ENCODE assay signal across 1 cellular context in the genomic region with DNA sequence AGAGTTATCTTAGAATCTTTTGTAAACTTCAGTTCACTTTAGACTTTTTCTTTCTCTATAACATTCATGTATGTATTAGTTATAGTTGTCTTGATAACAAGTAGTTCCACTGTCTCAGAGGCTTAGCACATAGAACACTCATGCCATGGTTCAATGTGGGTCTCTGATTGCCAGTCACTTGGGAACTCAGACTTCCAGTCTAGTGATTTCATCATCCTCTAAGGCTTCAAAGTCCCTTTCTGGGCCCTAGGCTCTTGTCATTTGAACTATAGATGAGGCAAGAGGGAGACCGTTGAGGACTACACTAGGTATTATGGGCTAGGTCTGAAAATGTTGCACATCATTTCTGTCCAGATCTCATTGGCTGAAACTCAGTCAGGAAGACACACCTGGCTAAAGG.
TF ChIP-seq lines count a peak whose summit lies in the region.

No MANE protein-coding gene starts in this region.

TF ChIP-seq in HepG2, 621 proteins besides CTCF, POLR2A, EP300 and RAD21 (continued from another document and continues in another):
- TF ChIP-seq, protein P1, sequence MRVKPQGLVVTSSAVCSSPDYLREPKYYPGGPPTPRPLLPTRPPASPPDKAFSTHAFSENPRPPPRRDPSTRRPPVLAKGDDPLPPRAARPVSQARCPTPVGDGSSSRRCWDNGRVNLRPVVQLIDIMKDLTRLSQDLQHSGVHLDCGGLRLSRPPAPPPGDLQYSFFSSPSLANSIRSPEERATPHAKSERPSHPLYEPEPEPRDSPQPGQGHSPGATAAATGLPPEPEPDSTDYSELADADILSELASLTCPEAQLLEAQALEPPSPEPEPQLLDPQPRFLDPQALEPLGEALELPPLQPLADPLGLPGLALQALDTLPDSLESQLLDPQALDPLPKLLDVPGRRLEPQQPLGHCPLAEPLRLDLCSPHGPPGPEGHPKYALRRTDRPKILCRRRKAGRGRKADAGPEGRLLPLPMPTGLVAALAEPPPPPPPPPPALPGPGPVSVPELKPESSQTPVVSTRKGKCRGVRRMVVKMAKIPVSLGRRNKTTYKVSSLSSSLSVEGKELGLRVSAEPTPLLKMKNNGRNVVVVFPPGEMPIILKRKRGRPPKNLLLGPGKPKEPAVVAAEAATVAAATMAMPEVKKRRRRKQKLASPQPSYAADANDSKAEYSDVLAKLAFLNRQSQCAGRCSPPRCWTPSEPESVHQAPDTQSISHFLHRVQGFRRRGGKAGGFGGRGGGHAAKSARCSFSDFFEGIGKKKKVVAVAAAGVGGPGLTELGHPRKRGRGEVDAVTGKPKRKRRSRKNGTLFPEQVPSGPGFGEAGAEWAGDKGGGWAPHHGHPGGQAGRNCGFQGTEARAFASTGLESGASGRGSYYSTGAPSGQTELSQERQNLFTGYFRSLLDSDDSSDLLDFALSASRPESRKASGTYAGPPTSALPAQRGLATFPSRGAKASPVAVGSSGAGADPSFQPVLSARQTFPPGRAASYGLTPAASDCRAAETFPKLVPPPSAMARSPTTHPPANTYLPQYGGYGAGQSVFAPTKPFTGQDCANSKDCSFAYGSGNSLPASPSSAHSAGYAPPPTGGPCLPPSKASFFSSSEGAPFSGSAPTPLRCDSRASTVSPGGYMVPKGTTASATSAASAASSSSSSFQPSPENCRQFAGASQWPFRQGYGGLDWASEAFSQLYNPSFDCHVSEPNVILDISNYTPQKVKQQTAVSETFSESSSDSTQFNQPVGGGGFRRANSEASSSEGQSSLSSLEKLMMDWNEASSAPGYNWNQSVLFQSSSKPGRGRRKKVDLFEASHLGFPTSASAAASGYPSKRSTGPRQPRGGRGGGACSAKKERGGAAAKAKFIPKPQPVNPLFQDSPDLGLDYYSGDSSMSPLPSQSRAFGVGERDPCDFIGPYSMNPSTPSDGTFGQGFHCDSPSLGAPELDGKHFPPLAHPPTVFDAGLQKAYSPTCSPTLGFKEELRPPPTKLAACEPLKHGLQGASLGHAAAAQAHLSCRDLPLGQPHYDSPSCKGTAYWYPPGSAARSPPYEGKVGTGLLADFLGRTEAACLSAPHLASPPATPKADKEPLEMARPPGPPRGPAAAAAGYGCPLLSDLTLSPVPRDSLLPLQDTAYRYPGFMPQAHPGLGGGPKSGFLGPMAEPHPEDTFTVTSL (CRISPR knock-in tag; IDR thresholded peaks at IDR 0.05; ENCODE audit: borderline replicate concordance) = 0 out of 2 replicates have a peak, but pooled peaks have one; percentile 28
- TF ChIP-seq ZGPAT (CRISPR knock-in tag; IDR thresholded peaks at IDR 0.05) (0 out of 2 replicates have a peak, but pooled peaks have one; percentile 45), ZMYM4 (CRISPR knock-in tag; IDR thresholded peaks at IDR 0.05) (0 out of 2 replicates have a peak, but pooled peaks have one; percentile 37), GATAD1 (CRISPR knock-in tag; IDR thresholded peaks at IDR 0.05) (no peak; the same call in 1 of the 2 replicates), ELF1 (CRISPR knock-in tag; IDR thresholded peaks at IDR 0.05) (peak; percentile 27; the same call in 1 of the 2 replicates), ZNF660 (CRISPR knock-in tag; IDR thresholded peaks at IDR 0.05; ENCODE audit: borderline replicate concordance, low read depth) (no peak), ZNF225 (CRISPR knock-in tag; IDR thresholded peaks at IDR 0.05) (no peak), JUN (CRISPR knock-in tag; IDR thresholded peaks at IDR 0.05) (no peak), ZNF7 (CRISPR knock-in tag; IDR thresholded peaks at IDR 0.05) (no peak), SAP130 (CRISPR knock-in tag; IDR thresholded peaks at IDR 0.05; ENCODE audit: low read depth) (peak; percentile 57), SRSF4 (IDR thresholded peaks at IDR 0.05; ENCODE audit: low read depth, low read length, poor library complexity, severe bottlenecking) (no peak), SALL2 (CRISPR knock-in tag; IDR thresholded peaks at IDR 0.05) (no peak), ZNF251 (CRISPR knock-in tag; IDR thresholded peaks at IDR 0.05) (no peak), ATM (IDR thresholded peaks at IDR 0.05; ENCODE audit: borderline replicate concordance) (no peak), TEAD3 (CRISPR knock-in tag; optimal IDR thresholded peaks at IDR 0.05; ENCODE audit: borderline replicate concordance) (peak; percentile 21), ISX (CRISPR knock-in tag; conservative IDR thresholded peaks at IDR 0.05) (no peak), POGZ (CRISPR knock-in tag; IDR thresholded peaks at IDR 0.05) (peak; percentile 55), ZNF724P (CRISPR knock-in tag; IDR thresholded peaks at IDR 0.05; ENCODE audit: borderline replicate concordance) (no peak), MXD1 (CRISPR knock-in tag; IDR thresholded peaks at IDR 0.05) (no peak), ZNF629 (CRISPR knock-in tag; conservative IDR thresholded peaks at IDR 0.05) (0 out of 2 replicates have a peak, but pooled peaks have one; percentile 12), PRDM10 (CRISPR knock-in tag; IDR thresholded peaks at IDR 0.05; ENCODE audit: low read depth) (no peak), SNAI1 (CRISPR knock-in tag; IDR thresholded peaks at IDR 0.05; ENCODE audit: borderline replicate concordance) (no peak), HOXA7 (CRISPR knock-in tag; IDR thresholded peaks at IDR 0.05) (no peak), BATF2 (CRISPR knock-in tag; IDR thresholded peaks at IDR 0.05) (no peak), NR2F2 (IDR thresholded peaks at IDR 0.05; ENCODE audit: borderline replicate concordance, low read depth) (no peak), SOX6 (IDR thresholded peaks at IDR 0.05) (no peak), SOX6 (CRISPR knock-in tag; IDR thresholded peaks at IDR 0.05) (peak; percentile 57), GATAD2A (CRISPR knock-in tag; IDR thresholded peaks at IDR 0.05) (peak; percentile 86), KLF9 (CRISPR knock-in tag; IDR thresholded peaks at IDR 0.05; ENCODE audit: low read depth) (no peak), ZNF337 (CRISPR knock-in tag; IDR thresholded peaks at IDR 0.05; ENCODE audit: borderline replicate concordance, low read depth) (no peak), GTF3A (CRISPR knock-in tag; conservative IDR thresholded peaks at IDR 0.05) (no peak), FOSL2 (CRISPR knock-in tag; IDR thresholded peaks at IDR 0.05) (peak; percentile 63), RXRB (CRISPR knock-in tag; IDR thresholded peaks at IDR 0.05; ENCODE audit: borderline replicate concordance) (peak; percentile 62; the same call in 1 of the 2 replicates), ATF7 (IDR thresholded peaks at IDR 0.05) (peak; percentile 62), ATF7 (CRISPR knock-in tag; IDR thresholded peaks at IDR 0.05) (no peak), ZKSCAN1 (IDR thresholded peaks at IDR 0.05; ENCODE audit: low read length) (no peak), ZFYVE20 (CRISPR knock-in tag; IDR thresholded peaks at IDR 0.05; ENCODE audit: borderline replicate concordance, low read depth) (no peak), NR2F6 (IDR thresholded peaks at IDR 0.05) (no peak), NR2F6 (CRISPR knock-in tag; IDR thresholded peaks at IDR 0.05) (0 out of 2 replicates have a peak, but pooled peaks have one; percentile 35), NCOA5 (CRISPR knock-in tag; IDR thresholded peaks at IDR 0.05) (no peak), ZNF570 (CRISPR knock-in tag; IDR thresholded peaks at IDR 0.05; ENCODE audit: borderline replicate concordance) (no peak), ZFP41 (CRISPR knock-in tag; IDR thresholded peaks at IDR 0.05; ENCODE audit: borderline replicate concordance) (no peak), TRIM24 (CRISPR knock-in tag; IDR thresholded peaks at IDR 0.05) (peak; percentile 63; the same call in 1 of the 2 replicates), MEF2D (CRISPR knock-in tag; IDR thresholded peaks at IDR 0.05) (no peak), KDM4B (CRISPR knock-in tag; IDR thresholded peaks at IDR 0.05) (0 out of 2 replicates have a peak, but pooled peaks have one; percentile 30), IRX3 (CRISPR knock-in tag; IDR thresholded peaks at IDR 0.05; ENCODE audit: borderline replicate concordance, low read depth) (no peak), NFIC (IDR thresholded peaks at IDR 0.05; ENCODE audit: low read length) (no peak), ZNF781 (CRISPR knock-in tag; IDR thresholded peaks at IDR 0.05; ENCODE audit: borderline replicate concordance, not compliant biosample characterization) (no peak), SCMH1 (CRISPR knock-in tag; IDR thresholded peaks at IDR 0.05; ENCODE audit: borderline replicate concordance) (no peak), ZNF274 (CRISPR knock-in tag; IDR thresholded peaks at IDR 0.05) (no peak), ZNF235 (CRISPR knock-in tag; IDR thresholded peaks at IDR 0.05; ENCODE audit: borderline replicate concordance) (no peak), ZNF253 (CRISPR knock-in tag; IDR thresholded peaks at IDR 0.05; ENCODE audit: borderline replicate concordance) (no peak), ZNF530 (CRISPR knock-in tag; IDR thresholded peaks at IDR 0.05; ENCODE audit: low read depth) (no peak), MTF1 (CRISPR knock-in tag; IDR thresholded peaks at IDR 0.05) (no peak), ZNF264 (CRISPR knock-in tag; IDR thresholded peaks at IDR 0.05) (0 out of 2 replicates have a peak, but pooled peaks have one; percentile 44)
- TF ChIP-seq, protein P2, sequence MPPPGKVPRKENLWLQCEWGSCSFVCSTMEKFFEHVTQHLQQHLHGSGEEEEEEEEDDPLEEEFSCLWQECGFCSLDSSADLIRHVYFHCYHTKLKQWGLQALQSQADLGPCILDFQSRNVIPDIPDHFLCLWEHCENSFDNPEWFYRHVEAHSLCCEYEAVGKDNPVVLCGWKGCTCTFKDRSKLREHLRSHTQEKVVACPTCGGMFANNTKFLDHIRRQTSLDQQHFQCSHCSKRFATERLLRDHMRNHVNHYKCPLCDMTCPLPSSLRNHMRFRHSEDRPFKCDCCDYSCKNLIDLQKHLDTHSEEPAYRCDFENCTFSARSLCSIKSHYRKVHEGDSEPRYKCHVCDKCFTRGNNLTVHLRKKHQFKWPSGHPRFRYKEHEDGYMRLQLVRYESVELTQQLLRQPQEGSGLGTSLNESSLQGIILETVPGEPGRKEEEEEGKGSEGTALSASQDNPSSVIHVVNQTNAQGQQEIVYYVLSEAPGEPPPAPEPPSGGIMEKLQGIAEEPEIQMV (CRISPR knock-in tag; IDR thresholded peaks at IDR 0.05; ENCODE audit: low read depth) = no peak
- TF ChIP-seq, protein P3, sequence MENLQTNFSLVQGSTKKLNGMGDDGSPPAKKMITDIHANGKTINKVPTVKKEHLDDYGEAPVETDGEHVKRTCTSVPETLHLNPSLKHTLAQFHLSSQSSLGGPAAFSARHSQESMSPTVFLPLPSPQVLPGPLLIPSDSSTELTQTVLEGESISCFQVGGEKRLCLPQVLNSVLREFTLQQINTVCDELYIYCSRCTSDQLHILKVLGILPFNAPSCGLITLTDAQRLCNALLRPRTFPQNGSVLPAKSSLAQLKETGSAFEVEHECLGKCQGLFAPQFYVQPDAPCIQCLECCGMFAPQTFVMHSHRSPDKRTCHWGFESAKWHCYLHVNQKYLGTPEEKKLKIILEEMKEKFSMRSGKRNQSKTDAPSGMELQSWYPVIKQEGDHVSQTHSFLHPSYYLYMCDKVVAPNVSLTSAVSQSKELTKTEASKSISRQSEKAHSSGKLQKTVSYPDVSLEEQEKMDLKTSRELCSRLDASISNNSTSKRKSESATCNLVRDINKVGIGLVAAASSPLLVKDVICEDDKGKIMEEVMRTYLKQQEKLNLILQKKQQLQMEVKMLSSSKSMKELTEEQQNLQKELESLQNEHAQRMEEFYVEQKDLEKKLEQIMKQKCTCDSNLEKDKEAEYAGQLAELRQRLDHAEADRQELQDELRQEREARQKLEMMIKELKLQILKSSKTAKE (CRISPR knock-in tag; IDR thresholded peaks at IDR 0.05; ENCODE audit: borderline replicate concordance) = no peak
- TF ChIP-seq, protein P4, sequence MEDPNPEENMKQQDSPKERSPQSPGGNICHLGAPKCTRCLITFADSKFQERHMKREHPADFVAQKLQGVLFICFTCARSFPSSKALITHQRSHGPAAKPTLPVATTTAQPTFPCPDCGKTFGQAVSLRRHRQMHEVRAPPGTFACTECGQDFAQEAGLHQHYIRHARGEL (CRISPR knock-in tag; IDR thresholded peaks at IDR 0.05) = no peak
